Comparison of ENCODE assay signal across 16 cellular contexts in genomic region chr4:113472864-113473263, GRCh38.
DNase-seq lines count a peak whose midpoint lies in the region; ATAC-seq and TF ChIP-seq lines count a peak whose summit lies in the region.
"Had no signal": no experiment of that assay in that cellular context is flagged by ENCODE, and none has a peak within 500 bp of the region (broad histone marks: within the 10 kb centered on the region; RNA-seq: fewer than 3 reads in every experiment).

No MANE protein-coding gene starts in this region.

- H3K9me3 ChIP-seq in skeletal muscle satellite cell (replicated peaks; ENCODE audit: low read length): peaks cover 9% of the 10 kb centered on the region
- no peaks in the 10 kb centered on the region for H3K9me3 ChIP-seq in BE2C

- peaks cover 14% of the 10 kb centered on the region for H3K36me3 ChIP-seq in skeletal muscle satellite cell (ENCODE audit: insufficient read depth, low read length)
- no peaks in the 10 kb centered on the region for H3K36me3 ChIP-seq in BE2C
- H3K36me3 ChIP-seq: SJCRH30 had no signal

- H3K4me1 ChIP-seq in skeletal muscle satellite cell (ENCODE audit: control insufficient read depth, insufficient read depth, low read length): peaks cover 57% of the 10 kb centered on the region
- peaks cover 3% of the 10 kb centered on the region; the same call in 1 of the 2 replicates for H3K4me1 ChIP-seq in BE2C

- H3K4me3 ChIP-seq in skeletal muscle satellite cell (ENCODE audit: low read length): no peak overlapping the region
- H3K4me3 ChIP-seq in BE2C (ENCODE audit: low read depth, low read length): no peak overlapping the region
- H3K4me3 ChIP-seq: SJCRH30 had no signal

- H3K27me3 ChIP-seq in skeletal muscle satellite cell (ENCODE audit: control insufficient read depth, insufficient read depth, low read length) (no peaks in the 10 kb centered on the region), BE2C (no peaks in the 10 kb centered on the region)
- H3K27me3 ChIP-seq: SJCRH30 had no signal

- no peak for ATAC-seq in activated naive CD8-positive, alpha-beta T cell treated with anti-CD3 and anti-CD28 coated beads, Interleukin-2, amount 50 U/mL, for 24 hours
- peak; percentile 45 for ATAC-seq in left lobe of liver

- H3K4me3 Mint-ChIP-seq in activated naive CD4-positive, alpha-beta T cell treated with anti-CD3 and anti-CD28 coated beads, Interleukin-2, amount 50 U/mL, for 24 hours: no peak overlapping the region
- H3K4me3 Mint-ChIP-seq in activated naive CD8-positive, alpha-beta T cell treated with anti-CD3 and anti-CD28 coated beads, Interleukin-2, amount 50 U/mL, for 24 hours: no peak overlapping the region
- H3K4me3 Mint-ChIP-seq: CD14-positive monocyte had no signal

- H3K4me2 ChIP-seq in skeletal muscle satellite cell (ENCODE audit: low read length): no peak overlapping the region

- in situ Hi-C loops in G401 (cut with HindIII; ENCODE audit: low sequenced_read_pairs): no loop called here

- H3K36me3 Mint-ChIP-seq in activated naive CD4-positive, alpha-beta T cell treated with anti-CD3 and anti-CD28 coated beads, Interleukin-2, amount 50 U/mL, for 24 hours: peaks cover 46% of the 10 kb centered on the region
- H3K36me3 Mint-ChIP-seq in activated naive CD8-positive, alpha-beta T cell treated with anti-CD3 and anti-CD28 coated beads, Interleukin-2, amount 50 U/mL, for 24 hours (ENCODE audit: low read depth): peaks cover 62% of the 10 kb centered on the region

- H3K9ac ChIP-seq in skeletal muscle satellite cell (ENCODE audit: low read depth, low read length): peak overlapping the region; percentile 61

- H3K27me3 Mint-ChIP-seq in activated naive CD4-positive, alpha-beta T cell treated with anti-CD3 and anti-CD28 coated beads, Interleukin-2, amount 50 U/mL, for 24 hours: no peaks in the 10 kb centered on the region
- no peaks in the 10 kb centered on the region for H3K27me3 Mint-ChIP-seq in activated naive CD8-positive, alpha-beta T cell treated with anti-CD3 and anti-CD28 coated beads, Interleukin-2, amount 50 U/mL, for 24 hours

- H3K4me1 Mint-ChIP-seq in activated naive CD4-positive, alpha-beta T cell treated with anti-CD3 and anti-CD28 coated beads, Interleukin-2, amount 50 U/mL, for 24 hours: peaks cover 68% of the 10 kb centered on the region
- H3K4me1 Mint-ChIP-seq in activated naive CD8-positive, alpha-beta T cell treated with anti-CD3 and anti-CD28 coated beads, Interleukin-2, amount 50 U/mL, for 24 hours: peaks cover 63% of the 10 kb centered on the region

- peak overlapping the region; percentile 82 for H3K27ac Mint-ChIP-seq in activated naive CD4-positive, alpha-beta T cell treated with anti-CD3 and anti-CD28 coated beads, Interleukin-2, amount 50 U/mL, for 24 hours
- peak overlapping the region; percentile 69 for H3K27ac Mint-ChIP-seq in activated naive CD8-positive, alpha-beta T cell treated with anti-CD3 and anti-CD28 coated beads, Interleukin-2, amount 50 U/mL, for 24 hours
- H3K27ac Mint-ChIP-seq: CD14-positive monocyte had no signal

- H3K9me3 Mint-ChIP-seq in activated naive CD4-positive, alpha-beta T cell treated with anti-CD3 and anti-CD28 coated beads, Interleukin-2, amount 50 U/mL, for 24 hours: no peaks in the 10 kb centered on the region
- H3K9me3 Mint-ChIP-seq in activated naive CD8-positive, alpha-beta T cell treated with anti-CD3 and anti-CD28 coated beads, Interleukin-2, amount 50 U/mL, for 24 hours: peaks cover 10% of the 10 kb centered on the region

- DNase-seq in activated naive CD4-positive, alpha-beta T cell treated with Interleukin-2 at 50 U/mL for 16 hours: no peak
- DNase-seq in activated naive CD8-positive, alpha-beta T cell treated with anti-CD3 and anti-CD28 coated beads, Interleukin-2, amount 50 U/mL, for 24 hours: no peak
- DNase-seq in left lobe of liver (ENCODE audit: low spot score) (no peak), BE2C (no peak), G401 (ENCODE audit: low spot score) (no peak)
- DNase-seq in stimulated activated CD4-positive, alpha-beta T cell treated with anti-CD3 and anti-CD28 coated beads, Interleukin-12 subunit alpha, Interleukin-12 subunit beta, amount 100 ng/mL, for 4 hours: no peak
- DNase-seq: GOT3, Karpas-422, MM.1S, NCI-H1105 treated with DMSO at 0.1 percent for 48 hours, NCI-H2081, NCI-H526, SJCRH30 had no signal

- no peak for TF ChIP-seq CTCF in BE2C (IDR thresholded peaks at IDR 0.05; ENCODE audit: low read depth, low read length)
